Comparison of ENCODE assay signal across 20 cellular contexts in the genomic region with DNA sequence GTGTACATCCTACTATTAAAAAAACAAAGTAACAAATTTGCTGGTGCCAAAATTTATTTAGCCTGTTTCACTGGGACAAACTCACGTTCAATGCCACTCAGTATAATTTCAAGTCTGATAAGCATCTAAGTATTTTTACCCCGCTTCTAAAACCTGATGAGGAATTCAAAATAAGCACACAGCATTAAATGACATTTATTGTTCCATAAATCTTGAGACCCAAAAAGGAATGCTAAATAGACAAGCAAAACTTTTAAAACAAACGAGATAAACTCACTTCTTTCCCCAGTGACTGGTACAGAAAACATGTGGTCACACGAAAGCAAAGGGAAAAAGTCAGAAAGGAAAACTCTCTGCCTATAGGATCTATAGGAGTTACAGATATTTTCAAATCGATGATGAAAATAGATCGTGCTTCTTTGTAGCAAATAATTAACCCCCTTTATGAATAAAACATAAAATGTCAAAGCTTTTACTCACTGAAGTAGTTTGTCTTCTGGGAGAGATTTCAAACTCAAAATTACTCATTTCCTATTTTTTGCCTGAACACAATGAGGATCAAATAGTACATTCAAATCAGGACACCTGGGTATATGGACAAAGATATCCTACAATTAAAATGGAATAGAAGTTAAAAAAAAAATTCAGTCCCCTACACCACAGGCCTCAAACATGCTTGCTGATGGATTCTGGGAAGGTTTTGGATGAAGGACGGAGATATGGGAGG. TPM values are rescaled to one million over a fixed set of nuclear protein-coding genes. Genes with fewer than 3 reads are reported as not detected.
DNase-seq lines count a peak whose midpoint lies in the region; ATAC-seq, FAIRE-seq and TF ChIP-seq lines count a peak whose summit lies in the region.
"Had no signal": no experiment of that assay in that cellular context is flagged by ENCODE, and none has a peak within 500 bp of the region (broad histone marks: within the 10 kb centered on the region; RNA-seq: fewer than 3 reads in every experiment).

No MANE protein-coding gene starts in this region.

- peak overlapping the region; percentile 22 for H3K27ac Mint-ChIP-seq in activated naive CD8-positive, alpha-beta T cell
- no peak overlapping the region for H3K27ac Mint-ChIP-seq in activated naive CD8-positive, alpha-beta T cell treated with anti-CD3 and anti-CD28 coated beads for 36 hours

- no peaks in the 10 kb centered on the region for H3K27me3 ChIP-seq in PC-3 (ENCODE audit: low read length)
- no peaks in the 10 kb centered on the region for H3K27me3 ChIP-seq in endothelial cell of umbilical vein (ENCODE audit: control insufficient read depth in 2 of 2, insufficient read depth in 2 of 2, low read length in 2 of 2)
- H3K27me3 ChIP-seq: BLaER1 had no signal

- dilution Hi-C loops in endothelial cell of umbilical vein (cut with MboI; ENCODE audit: extremely low pct_ligation_motif_present, low sequenced_read_pairs): no loop called here

- H3K4me3 Mint-ChIP-seq in activated naive CD8-positive, alpha-beta T cell: no peak overlapping the region
- H3K4me3 Mint-ChIP-seq in activated naive CD8-positive, alpha-beta T cell treated with anti-CD3 and anti-CD28 coated beads for 36 hours: no peak overlapping the region
- H3K4me3 Mint-ChIP-seq: activated T-cell treated with anti-CD3 and anti-CD28 coated beads, Interleukin-2, amount 50 U/mL, for 4 hours; nephron had no signal

- H3K27ac ChIP-seq in PC-3 (ENCODE audit: low read length) (peak overlapping the region; percentile 7), endothelial cell of umbilical vein (ENCODE audit: insufficient read depth, low read depth, low read length) (peak overlapping the region; percentile 42)
- H3K27ac ChIP-seq: BLaER1 had no signal

- peaks cover 11% of the 10 kb centered on the region for H3F3A ChIP-seq in PC-3 (ENCODE audit: low read length, unreplicated experiment)

- no peak for ATAC-seq in PC-3
- ATAC-seq: activated naive CD4-positive, alpha-beta T cell treated with anti-CD3 and anti-CD28 coated beads, Interleukin-2, amount 50 U/mL, for 72 hours; activated T-cell treated with anti-CD3 and anti-CD28 coated beads, Interleukin-2, amount 50 U/mL, for 4 hours; Right ventricle myocardium inferior had no signal

- intact Hi-C loops in PC-3 (cut with micrococcal nuclease): no loop called here
- intact Hi-C loops in endothelial cell of umbilical vein (cut with micrococcal nuclease): loop anchor here (1.0 kb wide), 1 partner anchor 399 kb away; no protein-coding TSS in a partner anchor

- H3K4me3 ChIP-seq in PC-3 (ENCODE audit: low read length): no peak overlapping the region
- H3K4me3 ChIP-seq in endothelial cell of umbilical vein (replicated peaks in 1 of 3; ENCODE audit: insufficient read depth in 1 of 3, low read depth in 1 of 3, low read length in 3 of 3): no peak overlapping the region
- H3K4me3 ChIP-seq: BLaER1 had no signal

- H3K4me1 ChIP-seq in PC-3 (ENCODE audit: insufficient read depth, low read length) (peaks cover 26% of the 10 kb centered on the region), endothelial cell of umbilical vein (ENCODE audit: control insufficient read depth, extremely low read depth, insufficient read depth, low read length) (peaks cover 41% of the 10 kb centered on the region)
- H3K4me1 ChIP-seq: BLaER1 had no signal

- no peaks in the 10 kb centered on the region for H3K9me3 Mint-ChIP-seq in activated naive CD8-positive, alpha-beta T cell (ENCODE audit: low read depth)
- no peaks in the 10 kb centered on the region for H3K9me3 Mint-ChIP-seq in activated naive CD8-positive, alpha-beta T cell treated with anti-CD3 and anti-CD28 coated beads for 36 hours
- H3K9me3 Mint-ChIP-seq: activated naive CD4-positive, alpha-beta T cell treated with anti-CD3 and anti-CD28 coated beads, Interleukin-2, amount 50 U/mL, for 72 hours; activated T-cell treated with anti-CD3 and anti-CD28 coated beads, Interleukin-2, amount 50 U/mL, for 4 hours; nephron had no signal

- peak; percentile 77 for FAIRE-seq in endothelial cell of umbilical vein (lab: Jason Lieb, UNC)

- H3K4me2 ChIP-seq in PC-3 (ENCODE audit: low read length) (peak overlapping the region; percentile 7; the same call in 1 of the 2 replicates), endothelial cell of umbilical vein (ENCODE audit: insufficient read depth, low read length) (peak overlapping the region; percentile 77)
- H3K4me2 ChIP-seq: BLaER1 had no signal

- H3K9ac ChIP-seq in PC-3 (ENCODE audit: low read length) (no peak overlapping the region), endothelial cell of umbilical vein (replicated peaks; ENCODE audit: extremely low read depth, insufficient read depth, low read length) (peak overlapping the region; percentile 48)
- H3K9ac ChIP-seq: BLaER1 had no signal

- TF ChIP-seq CTCF in PC-3 (conservative IDR thresholded peaks at IDR 0.05; ENCODE audit: low read depth, low read length) (no peak), endothelial cell of umbilical vein (IDR thresholded peaks at IDR 0.05; ENCODE audit: extremely low read depth in 1 of 2, insufficient read depth in 1 of 2, low read depth in 1 of 2, low read length in 2 of 2) (no peak)

- no peak overlapping the region for H2AFZ ChIP-seq in PC-3 (ENCODE audit: low read length)
- no peak overlapping the region for H2AFZ ChIP-seq in endothelial cell of umbilical vein (ENCODE audit: low read depth, low read length)

- peaks cover 20% of the 10 kb centered on the region for H3K4me1 Mint-ChIP-seq in activated naive CD8-positive, alpha-beta T cell (ENCODE audit: low read depth)
- peaks cover 24% of the 10 kb centered on the region for H3K4me1 Mint-ChIP-seq in activated naive CD8-positive, alpha-beta T cell treated with anti-CD3 and anti-CD28 coated beads for 36 hours
- H3K4me1 Mint-ChIP-seq: nephron had no signal

- no peaks in the 10 kb centered on the region for H3K27me3 Mint-ChIP-seq in activated naive CD8-positive, alpha-beta T cell
- H3K27me3 Mint-ChIP-seq in activated naive CD8-positive, alpha-beta T cell treated with anti-CD3 and anti-CD28 coated beads for 36 hours: no peaks in the 10 kb centered on the region

- peaks cover 26% of the 10 kb centered on the region for H3K36me3 Mint-ChIP-seq in activated naive CD8-positive, alpha-beta T cell
- peaks cover 39% of the 10 kb centered on the region for H3K36me3 Mint-ChIP-seq in activated naive CD8-positive, alpha-beta T cell treated with anti-CD3 and anti-CD28 coated beads for 36 hours

- CTCF ChIA-PET in PC-3 (lab: Charles Lee): no interaction called here
- CTCF ChIA-PET in endothelial cell of umbilical vein (lab: Charles Lee): interaction anchor here (0.9 to 1.5 kb wide), 6 partner anchors 13 to 399 kb away, joined by 3 to 10 read pairs (median 4); no protein-coding TSS in a partner anchor

- POLR2A ChIA-PET in PC-3 (lab: Charles Lee; ENCODE audit: unreplicated experiment): no interaction called here
- POLR2A ChIA-PET in endothelial cell of umbilical vein (lab: Charles Lee): no interaction called here

- H3K9me3 ChIP-seq in PC-3 (ENCODE audit: low read length): no peaks in the 10 kb centered on the region
- H3K9me3 ChIP-seq in endothelial cell of umbilical vein (replicated peaks; ENCODE audit: control insufficient read depth, insufficient read depth, low read length): no peaks in the 10 kb centered on the region
- H3K9me3 ChIP-seq: BLaER1 had no signal

- H3K79me2 ChIP-seq in PC-3 (ENCODE audit: low read length) (peaks cover 13% of the 10 kb centered on the region; the same call in 1 of the 2 replicates), endothelial cell of umbilical vein (ENCODE audit: control insufficient read depth, insufficient read depth, low read length) (peaks cover 14% of the 10 kb centered on the region)

- no peaks in the 10 kb centered on the region for H3K9me2 ChIP-seq in PC-3 (replicated peaks; ENCODE audit: low read length)

- TF ChIP-seq POLR2A in endothelial cell of umbilical vein (IDR thresholded peaks at IDR 0.05; ENCODE audit: low read depth, low read length): no peak

- no peaks in the 10 kb centered on the region for H3K9me1 ChIP-seq in endothelial cell of umbilical vein (replicated peaks; ENCODE audit: control insufficient read depth, extremely low read depth, insufficient read depth, low read length)

- H3K36me3 ChIP-seq in PC-3 (ENCODE audit: low read depth, low read length) (peaks cover 75% of the 10 kb centered on the region), endothelial cell of umbilical vein (ENCODE audit: control insufficient read depth in 2 of 2, extremely low read depth in 1 of 2, insufficient read depth in 2 of 2, low read length in 2 of 2) (peaks cover 28 to 47% of the 10 kb centered on the region in 2 experiments)

- H4K20me1 ChIP-seq in PC-3 (ENCODE audit: low read length) (no peaks in the 10 kb centered on the region), endothelial cell of umbilical vein (replicated peaks; ENCODE audit: control insufficient read depth, extremely low read depth, insufficient read depth, low read length) (no peaks in the 10 kb centered on the region)
- H4K20me1 ChIP-seq: BLaER1 had no signal

- no peak for DNase-seq in activated naive CD8-positive, alpha-beta T cell treated with anti-CD3 and anti-CD28 coated beads for 36 hours
- peak; percentile 13 for DNase-seq in PC-3
- peak; percentile 77 for DNase-seq in endothelial cell of umbilical vein (ENCODE audit: low read depth, low spot score)
- DNase-seq in renal cortical epithelial cell (ENCODE audit: low read depth): peak; percentile 54
- no peak for DNase-seq in activated CD4-positive, alpha-beta T cell treated with anti-CD3 and anti-CD28 coated beads, Interleukin-2, amount 50 U/mL, for 1 hour
- no peak for DNase-seq in stimulated activated CD4-positive, alpha-beta T cell treated with anti-CD3 and anti-CD28 coated beads, Interleukin-4, amount 100 ng/mL, for 24 hours
- no peak for DNase-seq in C1 segment of cervical spinal cord (lab: John Stamatoyannopoulos, UW)
- DNase-seq: ACHN; activated CD4-positive, CD25-positive, alpha-beta regulatory T cell treated with anti-CD3 and anti-CD28 coated beads, Interleukin-2, amount 50 U/mL, for 72 hours; activated T-cell treated with anti-CD3 and anti-CD28 coated beads, Interleukin-2, amount 50 U/mL, for 4 hours; glutamatergic neuron; HCEC 1CT; Kasumi-1; NCI-H1048; NCI-H187 had no signal

- BruUV-seq in PC-3 (replicated peaks; lab: Mats Ljungman, UMichigan) (TSS peak; percentile 46), endothelial cell of umbilical vein (replicated peaks; lab: Mats Ljungman, UMichigan) (TSS peak; percentile 30)

RNA-seq across cellular contexts. Expression of a gene that starts 51.7 kb away (rescaled TPM):
- 10 to 100 TPM; 59.1 to 71.8 TPM for total RNA-seq in activated naive CD8-positive, alpha-beta T cell treated with anti-CD3 and anti-CD28 coated beads for 36 hours
- 49.3 and 57.5 TPM in 2 replicates for total RNA-seq in PC-3 (2014; rRNA removed)
- 89.7 and 90.5 TPM in 2 replicates for total RNA-seq in endothelial cell of umbilical vein
- 42.3 and 60.2 TPM in 2 replicates for polyA plus RNA-seq in endothelial cell of umbilical vein
- 59.5 and 64.2 TPM in 2 replicates for polyA plus RNA-seq in endothelial cell of umbilical vein (2011; cell fraction: cytosol; rRNA removed)
- 350 and 403 TPM in 2 replicates for polyA plus RNA-seq in endothelial cell of umbilical vein (2011; cell fraction: nucleus; rRNA removed)
- 49.9 and 89.5 TPM in 2 replicates for polyA plus RNA-seq in endothelial cell of umbilical vein (2012)
- polyA minus RNA-seq in endothelial cell of umbilical vein: 124 and 125 TPM in 2 replicates
- 49.2 TPM for polyA minus RNA-seq in endothelial cell of umbilical vein (2011; cell fraction: cytosol; rRNA and poly(A)+ RNA removed)
- 85.7 and 127 TPM in 2 replicates for polyA minus RNA-seq in endothelial cell of umbilical vein (2011; cell fraction: nucleus; rRNA and poly(A)+ RNA removed)
- 32.8 and 77.3 TPM in 2 replicates for total RNA-seq in renal cortical epithelial cell

Comparison
In these comparisons a context has a peak if more than half of its experiments do, and no peak if none do; other contexts are left out.
1. DNase-seq: peak in PC-3 (single experiment), endothelial cell of umbilical vein (single experiment) and renal cortical epithelial cell (single experiment); none in activated naive CD8-positive, alpha-beta T cell treated with anti-CD3 and anti-CD28 coated beads for 36 hours (single experiment), activated CD4-positive, alpha-beta T cell treated with anti-CD3 and anti-CD28 coated beads, Interleukin-2, amount 50 U/mL, for 1 hour (single experiment), stimulated activated CD4-positive, alpha-beta T cell treated with anti-CD3 and anti-CD28 coated beads, Interleukin-4, amount 100 ng/mL, for 24 hours (single experiment) and C1 segment of cervical spinal cord (0 of 14).